Comparison of ENCODE assay signal across 17 cellular contexts in genomic region chr16:31130336-31130812, GRCh38. TPM values are rescaled to one million over a fixed set of nuclear protein-coding genes. Genes with fewer than 3 reads are reported as not detected.
DNase-seq lines count a peak whose midpoint lies in the region; ATAC-seq and TF ChIP-seq lines count a peak whose summit lies in the region.
"Had no signal": no experiment of that assay in that cellular context is flagged by ENCODE, and none has a peak within 500 bp of the region (broad histone marks: within the 10 kb centered on the region; RNA-seq: fewer than 3 reads in every experiment).

No MANE protein-coding gene starts in this region.

- no peaks in the 10 kb centered on the region for H3K9me3 ChIP-seq in spleen

- WGBS in spleen, 5 donors: 51 to 82% (median 77%) methylated on average over 6 to 9 of the region's 9 CpGs

- H3K36me3 ChIP-seq in spleen: peaks cover 0 to 81% (median 53%) of the 10 kb centered on the region in 6 donors

- TF ChIP-seq CTCF in spleen (IDR thresholded peaks at IDR 0.05 in 8 of 11, conservative IDR thresholded peaks at IDR 0.05 in 3 of 11): no peak

- TF ChIP-seq POLR2A in spleen (IDR thresholded peaks at IDR 0.05): no peak

- intact Hi-C loops in left colon (cut with DNase I, micrococcal nuclease): no loop called here
- intact Hi-C loops in spleen (cut with DNase I; ENCODE audit: low total_unique reads): no loop called here

- H3K27ac ChIP-seq in spleen: peak overlapping the region in 7 of 8 donors; percentile 85 to 99 (median 91)
- H3K27ac ChIP-seq: brain microvascular endothelial cell, GM23248 had no signal

- H3K4me3 ChIP-seq in spleen: peak overlapping the region in 1 of 8 donors; percentile 55
- H3K4me3 ChIP-seq: GM23248 had no signal

- peak; percentile 61 for DNase-seq in GDM1 (lab: John Stamatoyannopoulos, UW)
- peak; percentile 64 for DNase-seq in SKM-1 treated with dmso at 0.1 percent for 144 hours (lab: John Stamatoyannopoulos, UW; ENCODE audit: unreplicated experiment)
- no peak for DNase-seq in left colon
- DNase-seq in spleen: peak; percentile 90
- no peak for DNase-seq in stimulated activated CD4-positive, alpha-beta T cell treated with anti-CD3 and anti-CD28 coated beads, Interleukin-12 subunit alpha, Interleukin-12 subunit beta, amount 100 ng/mL, for 4 hours
- DNase-seq in NCI-H345 treated with DMSO at 0.1 percent for 48 hours (lab: John Stamatoyannopoulos, UW; ENCODE audit: unreplicated experiment): no peak
- no peak for DNase-seq in NK-92 treated with Interleukin-12 subunit alpha and Interleukin-12 subunit beta, amount 100 ng/mL, for 24 hours (lab: John Stamatoyannopoulos, UW)
- DNase-seq: activated CD4-positive, alpha-beta T cell treated with anti-CD3 and anti-CD28 coated beads, Interleukin-2, amount 50 U/mL, for 4 hours; activated gamma-delta T cell; brain microvascular endothelial cell; CD8-positive, alpha-beta T cell; IMR-90; naive thymus-derived CD8-positive, alpha-beta T cell; NCI-H1930; T-helper 17 cell had no signal

- ATAC-seq in left colon: peak; percentile 0
- no peak for ATAC-seq in HG03039 (IDR thresholded peaks at IDR 0.05; ENCODE audit: unreplicated experiment)
- ATAC-seq: CD8-positive, alpha-beta T cell; naive thymus-derived CD8-positive, alpha-beta T cell; T-helper 17 cell had no signal

- H3K27me3 ChIP-seq in spleen (replicated peaks in 1 of 7): no peaks in the 10 kb centered on the region
- H3K27me3 ChIP-seq: brain microvascular endothelial cell had no signal

- peaks cover 0 to 75% (median 29%) of the 10 kb centered on the region in 6 donors for H3K4me1 ChIP-seq in spleen

RNA-seq across cellular contexts. Expression of gene PRSS8, which starts 5.2 kb away (rescaled TPM):
- total RNA-seq in left colon (100 to 1,000 TPM; 409 to 428 TPM), spleen (not detected)
- polyA plus RNA-seq in spleen: under 1 TPM; 0.07 to 0.19 (median 0.15) TPM
- total RNA-seq: CD8-positive, alpha-beta T cell; GM23248; IMR-90; naive thymus-derived CD8-positive, alpha-beta T cell; T-helper 17 cell had no signal
- polyA plus RNA-seq: GM23248; IMR-90; naive thymus-derived CD8-positive, alpha-beta T cell had no signal

RNA-seq across cellular contexts. Expression of gene KAT8, which starts 12.9 kb away (rescaled TPM):
- total RNA-seq in left colon (10 to 100 TPM; 61.6 to 76.0 TPM), spleen (10 to 100 TPM; 63.2 to 94.8 (median 85.2) TPM)
- polyA plus RNA-seq in spleen: 10 to 100 TPM; 48.7 to 63.6 (median 56.5) TPM

RNA-seq across cellular contexts. Expression of gene PRSS36, which starts 19.5 kb away (rescaled TPM):
- total RNA-seq in left colon (1 to 10 TPM; 8.1 to 9.7 TPM), spleen (1 to 10 TPM in 4 of 7 donors, under 1 TPM in 2, not detected in 1; 0.70 to 2.0 (median 1.3) TPM)
- 1 to 10 TPM; 1.5 to 2.6 (median 2.0) TPM for polyA plus RNA-seq in spleen
- total RNA-seq: GM23248 had no signal

RNA-seq across cellular contexts. Expression of gene BCKDK, which starts 22.2 kb away (rescaled TPM):
- total RNA-seq in left colon (10 to 100 TPM; 34.6 to 36.3 TPM), spleen (10 to 100 TPM; 36.9 to 55.7 (median 40.2) TPM)
- 10 to 100 TPM; 15.0 to 27.5 (median 17.4) TPM for polyA plus RNA-seq in spleen

RNA-seq across cellular contexts. Expression of gene VKORC1, which starts 35.8 kb away (rescaled TPM):
- total RNA-seq in left colon (10 to 100 TPM; 28.7 to 40.5 TPM), spleen (10 to 100 TPM; 33.4 to 74.2 (median 48.2) TPM)
- polyA plus RNA-seq in spleen: 10 to 100 TPM; 23.5 to 56.6 (median 55.1) TPM

Comparison
In these comparisons a context has a peak if more than half of its experiments do, and no peak if none do; other contexts are left out.
1. DNase-seq: peak in GDM1 (single experiment), SKM-1 treated with dmso at 0.1 percent for 144 hours (single experiment) and spleen (single experiment); none in left colon (0 of 2), stimulated activated CD4-positive, alpha-beta T cell treated with anti-CD3 and anti-CD28 coated beads, Interleukin-12 subunit alpha, Interleukin-12 subunit beta, amount 100 ng/mL, for 4 hours (single experiment), NCI-H345 treated with DMSO at 0.1 percent for 48 hours (single experiment) and NK-92 treated with Interleukin-12 subunit alpha and Interleukin-12 subunit beta, amount 100 ng/mL, for 24 hours (single experiment).
2. RNA of gene PRSS8, which starts 5.2 kb away (total RNA-seq): 409 to 428 TPM in left colon; not detected in spleen; every median in the first group is over 100 times any median in the second.